In genomic region chr4:37393889-37394288, GRCh38 we compare ENCODE assay signal across 16 cellular contexts.
A peak's percentile ranks its signal among the peaks of the same experiment; 100 is the strongest.
DNase-seq lines count a peak whose midpoint lies in the region; ATAC-seq and TF ChIP-seq lines count a peak whose summit lies in the region.
"Had no signal": no experiment of that assay in that cellular context is flagged by ENCODE, and none has a peak within 500 bp of the region (broad histone marks: within the 10 kb centered on the region; RNA-seq: fewer than 3 reads in every experiment).

No MANE protein-coding gene starts in this region.

- no peak overlapping the region for H3K4me2 ChIP-seq in OCI-LY7 (ENCODE audit: low read length)

- H3K4me3 ChIP-seq in OCI-LY7 (ENCODE audit: low read depth, low read length, poor library complexity, severe bottlenecking): no peak overlapping the region
- H3K4me3 ChIP-seq: coronary artery, SJSA1 had no signal

- H3K9me3 ChIP-seq in OCI-LY7 (ENCODE audit: low read length): no peaks in the 10 kb centered on the region
- H3K9me3 ChIP-seq: Caco-2, SJSA1 had no signal

- intact Hi-C loops in OCI-LY7 (cut with micrococcal nuclease; ENCODE audit: unreplicated experiment) (loop anchor here (10.0 kb wide), 1 partner anchor 979 kb away; no protein-coding TSS in a partner anchor), sciatic nerve (cut with DNase I) (no loop called here)

- no peak overlapping the region for H3K27ac ChIP-seq in OCI-LY7 (ENCODE audit: low read depth, low read length, poor library complexity, severe bottlenecking)
- H3K27ac ChIP-seq: coronary artery, SJSA1 had no signal

- CTCF ChIA-PET in OCI-LY7 (lab: Charles Lee; ENCODE audit: unreplicated experiment): no interaction called here

- BruUV-seq in OCI-LY7 (replicated peaks; lab: Mats Ljungman, UMichigan): no TSS peak

- DNase-seq in kidney glomerular epithelial cell (lab: John Stamatoyannopoulos, UW) (peak; percentile 9), OCI-LY7 (ENCODE audit: low spot score) (no peak), sciatic nerve (ENCODE audit: low spot score) (no peak), NK-92 (lab: John Stamatoyannopoulos, UW; ENCODE audit: unreplicated experiment) (no peak)
- DNase-seq in activated CD8-positive, alpha-beta memory T cell treated with anti-CD3 and anti-CD28 coated beads for 24 hours: no peak
- DNase-seq: activated CD8-positive, alpha-beta memory T cell treated with anti-CD3 and anti-CD28 coated beads, Interleukin-2, amount 50 U/mL, for 48 hours; Caco-2; NCI-H187 treated with DMSO at 0.1 percent for 48 hours; NCI-H446 treated with DMSO at 0.1 percent for 48 hours; stimulated activated CD4-positive, alpha-beta T cell treated with anti-CD3 and anti-CD28 coated beads, Interleukin-2, amount 100 ng/mL, for 48 hours; T1000 had no signal

- H3K36me3 ChIP-seq in OCI-LY7 (ENCODE audit: insufficient read depth, low read length): no peaks in the 10 kb centered on the region
- H3K36me3 ChIP-seq: SJSA1 had no signal

- H2AFZ ChIP-seq in OCI-LY7 (ENCODE audit: low read length): no peak overlapping the region

- TF ChIP-seq CTCF in OCI-LY7 (conservative IDR thresholded peaks at IDR 0.05; ENCODE audit: low read length): no peak

- no peaks in the 10 kb centered on the region for H3K79me2 ChIP-seq in OCI-LY7 (ENCODE audit: insufficient read depth, low read depth, low read length)

- H3K4me1 ChIP-seq in OCI-LY7 (ENCODE audit: insufficient read depth, low read length, poor library complexity, severe bottlenecking): no peaks in the 10 kb centered on the region
- H3K4me1 ChIP-seq: SJSA1 had no signal

- no peaks in the 10 kb centered on the region for H4K20me1 ChIP-seq in OCI-LY7 (ENCODE audit: insufficient read depth, low read length)

- H3K9me2 ChIP-seq in OCI-LY7 (ENCODE audit: insufficient read depth, low read length): no peaks in the 10 kb centered on the region

- POLR2A ChIA-PET in OCI-LY7 (lab: Charles Lee): no interaction called here

- ATAC-seq in GM18909 (IDR thresholded peaks at IDR 0.05; ENCODE audit: poor library complexity, unreplicated experiment): peak; percentile 67
- ATAC-seq in HG02642 (IDR thresholded peaks at IDR 0.05; ENCODE audit: poor library complexity, unreplicated experiment): peak; percentile 41
- peak; percentile 53 for ATAC-seq in HG03460 (IDR thresholded peaks at IDR 0.05; ENCODE audit: unreplicated experiment)
- ATAC-seq in sciatic nerve: no peak
